In genomic region chr12:442235-442884, GRCh38 we compare ENCODE assay signal across 9 cellular contexts. TPM values are rescaled to one million over a fixed set of nuclear protein-coding genes. Genes with fewer than 3 reads are reported as not detected.
DNase-seq lines count a peak whose midpoint lies in the region; ATAC-seq lines count a peak whose summit lies in the region.
"Had no signal": no experiment of that assay in that cellular context is flagged by ENCODE, and none has a peak within 500 bp of the region (broad histone marks: within the 10 kb centered on the region; RNA-seq: fewer than 3 reads in every experiment).

No MANE protein-coding gene starts in this region.

- H3K36me3 Mint-ChIP-seq in immature natural killer cell: peaks cover 9 to 23% (median 17%) of the 10 kb centered on the region in 3 donors

- H3K4me1 Mint-ChIP-seq in immature natural killer cell: no peaks in the 10 kb centered on the region

- no peaks in the 10 kb centered on the region for H3K27me3 Mint-ChIP-seq in immature natural killer cell (ENCODE audit: low read depth in 3 of 3)

- no peaks in the 10 kb centered on the region for H3K9me3 Mint-ChIP-seq in immature natural killer cell
- H3K9me3 Mint-ChIP-seq: activated T-cell treated with anti-CD3 and anti-CD28 coated beads, Interleukin-2, amount 50 U/mL, for 72 hours had no signal

- H3K27ac Mint-ChIP-seq in immature natural killer cell: no peak overlapping the region
- H3K27ac Mint-ChIP-seq: activated T-cell treated with anti-CD3 and anti-CD28 coated beads, Interleukin-2, amount 50 U/mL, for 72 hours had no signal

- in situ Hi-C loops in T47D (cut with HindIII; ENCODE audit: low pct_unique_long_range_greater_than_20kb, low sequenced_read_pairs): no loop called here

- DNase-seq in DMS53 treated with DMSO at 0.1 percent for 48 hours (lab: John Stamatoyannopoulos, UW; ENCODE audit: unreplicated experiment) (peak; percentile 65), HPDE6-E6E7 (ENCODE audit: extremely low spot score) (peak; percentile 44), RKO (ENCODE audit: low spot score) (peak; percentile 55), T47D (ENCODE audit: low read depth in 1 of 2, low spot score in 1 of 2) (peak; percentile 48 to 79), immature natural killer cell (peak; percentile 39 to 49 (median 47)), DMS153 treated with DMSO at 0.1 percent for 48 hours (lab: John Stamatoyannopoulos, UW; ENCODE audit: unreplicated experiment) (no peak)
- peak; percentile 21 for DNase-seq in stimulated activated CD4-positive, alpha-beta T cell treated with anti-CD3 and anti-CD28 coated beads, Interleukin-1b, Interleukin-23, amount 100 ng/mL, for 48 hours

- ATAC-seq in GM21528 (IDR thresholded peaks at IDR 0.05; ENCODE audit: low FRiP score, unreplicated experiment): no peak

- H3K4me3 Mint-ChIP-seq in immature natural killer cell: no peak overlapping the region
- H3K4me3 Mint-ChIP-seq: activated T-cell treated with anti-CD3 and anti-CD28 coated beads, Interleukin-2, amount 50 U/mL, for 72 hours had no signal

RNA-seq across cellular contexts. Expression of gene B4GALNT3, which starts 17.4 kb away (rescaled TPM):
- 10 to 100 TPM in 1 of 3 donors, 1 to 10 TPM in 1, under 1 TPM in 1; 0.03 to 13.1 (median 1.2) TPM for polyA plus RNA-seq in immature natural killer cell

RNA-seq across cellular contexts. Expression of gene CCDC77, which starts 40.9 kb away (rescaled TPM):
- polyA plus RNA-seq in immature natural killer cell: 1 to 10 TPM; 3.2 to 8.1 (median 3.5) TPM

RNA-seq across cellular contexts. Expression of gene KDM5A, which starts 53.2 kb away (rescaled TPM):
- 10 to 100 TPM; 42.4 to 89.5 (median 59.6) TPM for polyA plus RNA-seq in immature natural killer cell
